Comparison of ENCODE assay signal across 42 cellular contexts in the genomic region with DNA sequence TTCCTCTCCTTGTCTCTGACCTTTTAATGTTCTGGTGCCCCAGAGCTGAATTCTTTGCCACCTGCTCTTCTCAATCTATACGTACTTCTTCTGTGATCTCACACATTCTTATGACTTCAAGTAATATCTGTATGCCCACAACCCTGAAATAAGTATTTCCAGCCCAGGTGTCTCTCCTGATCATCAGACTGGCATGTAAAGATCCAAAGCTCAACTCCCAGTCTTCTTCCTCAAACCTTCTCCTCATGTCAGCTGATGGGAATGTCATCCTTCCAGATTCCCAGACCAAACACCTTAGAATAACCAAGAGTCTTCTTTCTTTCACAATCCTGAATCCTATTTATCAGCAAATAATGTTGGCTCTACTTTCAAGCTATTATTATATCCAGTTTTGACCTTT. TPM values are rescaled to one million over a fixed set of nuclear protein-coding genes. Genes with fewer than 3 reads are reported as not detected.
"Had no signal": no experiment of that assay in that cellular context is flagged by ENCODE, and none has a peak within 500 bp of the region (broad histone marks: within the 10 kb centered on the region; RNA-seq: fewer than 3 reads in every experiment).

No MANE protein-coding gene starts in this region.

- H3K27me3 Mint-ChIP-seq: activated naive CD4-positive, alpha-beta T cell treated with anti-CD3 and anti-CD28 coated beads, Interleukin-2, amount 10 ng/mL, durations not matched to agents 7 days and 5 days; activated naive CD8-positive, alpha-beta T cell treated with anti-CD3 and anti-CD28 coated beads, Interleukin-2, amount 10 ng/mL, durations not matched to agents 7 days and 5 days; brain; central memory CD8-positive, alpha-beta T cell had no signal

- H3K4me1 Mint-ChIP-seq: activated naive CD4-positive, alpha-beta T cell treated with anti-CD3 and anti-CD28 coated beads, Interleukin-2, amount 10 ng/mL, durations not matched to agents 7 days and 5 days; activated naive CD4-positive, alpha-beta T cell treated with anti-CD3 and anti-CD28 coated beads, Interleukin-2, amount 50 U/mL, for 24 hours; activated naive CD8-positive, alpha-beta T cell treated with anti-CD3 and anti-CD28 coated beads for 36 hours; activated naive CD8-positive, alpha-beta T cell treated with anti-CD3 and anti-CD28 coated beads, Interleukin-2, amount 10 ng/mL, durations not matched to agents 7 days and 5 days; activated naive CD8-positive, alpha-beta T cell treated with anti-CD3 and anti-CD28 coated beads, Interleukin-2, amount 50 U/mL, for 24 hours; activated T-helper 17 cell treated with anti-CD3 and anti-CD28 coated beads, Interleukin-2, amount 50 U/mL, for 72 hours; brain; central memory CD8-positive, alpha-beta T cell had no signal

- H3K9me3 Mint-ChIP-seq: activated naive CD4-positive, alpha-beta T cell treated with anti-CD3 and anti-CD28 coated beads, Interleukin-2, amount 50 U/mL, for 24 hours; activated naive CD4-positive, alpha-beta T cell treated with anti-CD3 and anti-CD28 coated beads, Interleukin-2, amount 50 U/mL, for 72 hours; activated naive CD8-positive, alpha-beta T cell treated with anti-CD3 and anti-CD28 coated beads for 36 hours; activated naive CD8-positive, alpha-beta T cell treated with anti-CD3 and anti-CD28 coated beads, Interleukin-2, amount 10 ng/mL, durations not matched to agents 7 days and 5 days; activated naive CD8-positive, alpha-beta T cell treated with anti-CD3 and anti-CD28 coated beads, Interleukin-2, amount 50 U/mL, for 24 hours; activated T-cell treated with anti-CD3 and anti-CD28 coated beads, Interleukin-2, amount 50 U/mL, for 24 hours; activated T-cell treated with anti-CD3 and anti-CD28 coated beads, Interleukin-2, amount 50 U/mL, for 4 hours; activated T-cell treated with anti-CD3 and anti-CD28 coated beads, Interleukin-2, amount 50 U/mL, for 72 hours; activated T-helper 1 cell treated with anti-CD3 and anti-CD28 coated beads, Interleukin-12 subunit alpha, Interleukin-12 subunit beta, Interleukin-2, Interleukin-4 antibody, amounts not matched to agents 30 ng/mL and 10 ng/mL and 1 ng/mL, durations not matched to agents 14 hours and 24 hours and 36 hours; activated T-helper 17 cell treated with anti-CD3 and anti-CD28 coated beads, Interleukin-2, amount 50 U/mL, for 72 hours; activated T-helper 2 cell treated with anti-CD3 and anti-CD28 coated beads, Interferon-gamma antibody, Interleukin-2, Interleukin-4, amounts not matched to agents 10 μg/mL and 5 μg/mL and 100 μg/mL, durations not matched to agents 14 hours and 24 hours and 36 hours; brain; central memory CD8-positive, alpha-beta T cell had no signal

- H3K27me3 ChIP-seq: adrenal gland, ascending aorta, body of pancreas, brain microvascular endothelial cell, breast epithelium, cardiac muscle cell had no signal

- H3K27ac ChIP-seq: adrenal gland, ascending aorta, body of pancreas, brain microvascular endothelial cell, breast epithelium, cardiac muscle cell had no signal

- H3K4me3 ChIP-seq: adrenal gland, ascending aorta, body of pancreas, breast epithelium, cardiac muscle cell had no signal

- H3K36me3 Mint-ChIP-seq: activated naive CD4-positive, alpha-beta T cell treated with anti-CD3 and anti-CD28 coated beads, Interleukin-2, amount 10 ng/mL, durations not matched to agents 7 days and 5 days; activated naive CD4-positive, alpha-beta T cell treated with anti-CD3 and anti-CD28 coated beads, Interleukin-2, amount 50 U/mL, for 24 hours; activated naive CD4-positive, alpha-beta T cell treated with anti-CD3 and anti-CD28 coated beads, Interleukin-2, amount 50 U/mL, for 72 hours; activated naive CD8-positive, alpha-beta T cell; activated naive CD8-positive, alpha-beta T cell treated with anti-CD3 and anti-CD28 coated beads for 36 hours; activated naive CD8-positive, alpha-beta T cell treated with anti-CD3 and anti-CD28 coated beads, Interleukin-2, amount 10 ng/mL, durations not matched to agents 7 days and 5 days; brain had no signal

- ATAC-seq: activated naive CD4-positive, alpha-beta T cell treated with anti-CD3 and anti-CD28 coated beads, Interleukin-2, amount 50 U/mL, for 72 hours; activated naive CD8-positive, alpha-beta T cell treated with anti-CD3 and anti-CD28 coated beads, Interleukin-2, amount 50 U/mL, for 24 hours; activated T-cell treated with anti-CD3 and anti-CD28 coated beads, Interleukin-2, amount 50 U/mL, for 4 hours; activated T-cell treated with anti-CD3 and anti-CD28 coated beads, Interleukin-2, amount 50 U/mL, for 72 hours; activated T-helper 17 cell treated with anti-CD3 and anti-CD28 coated beads, Interleukin-2, amount 50 U/mL, for 72 hours; body of pancreas had no signal

- H3K9me3 ChIP-seq: adrenal gland, ascending aorta, body of pancreas, breast epithelium had no signal

- H3K27ac Mint-ChIP-seq: activated naive CD4-positive, alpha-beta T cell treated with anti-CD3 and anti-CD28 coated beads, Interleukin-2, amount 10 ng/mL, durations not matched to agents 7 days and 5 days; activated naive CD4-positive, alpha-beta T cell treated with anti-CD3 and anti-CD28 coated beads, Interleukin-2, amount 50 U/mL, for 24 hours; activated naive CD4-positive, alpha-beta T cell treated with anti-CD3 and anti-CD28 coated beads, Interleukin-2, amount 50 U/mL, for 72 hours; activated naive CD8-positive, alpha-beta T cell; activated naive CD8-positive, alpha-beta T cell treated with anti-CD3 and anti-CD28 coated beads for 36 hours; activated naive CD8-positive, alpha-beta T cell treated with anti-CD3 and anti-CD28 coated beads, Interleukin-2, amount 10 ng/mL, durations not matched to agents 7 days and 5 days; activated naive CD8-positive, alpha-beta T cell treated with anti-CD3 and anti-CD28 coated beads, Interleukin-2, amount 50 U/mL, for 24 hours; activated T-cell treated with anti-CD3 and anti-CD28 coated beads, Interleukin-2, amount 50 U/mL, for 24 hours; activated T-cell treated with anti-CD3 and anti-CD28 coated beads, Interleukin-2, amount 50 U/mL, for 72 hours; activated T-helper 1 cell treated with anti-CD3 and anti-CD28 coated beads, Interleukin-12 subunit alpha, Interleukin-12 subunit beta, Interleukin-2, Interleukin-4 antibody, amounts not matched to agents 30 ng/mL and 10 ng/mL and 1 ng/mL, durations not matched to agents 14 hours and 24 hours and 36 hours; activated T-helper 17 cell treated with anti-CD3 and anti-CD28 coated beads, Interleukin-2, amount 50 U/mL, for 72 hours; activated T-helper 2 cell treated with anti-CD3 and anti-CD28 coated beads, Interferon-gamma antibody, Interleukin-2, Interleukin-4, amounts not matched to agents 10 μg/mL and 5 μg/mL and 100 μg/mL, durations not matched to agents 14 hours and 24 hours and 36 hours; brain had no signal

- H3K4me1 ChIP-seq: adrenal gland, ascending aorta, body of pancreas, breast epithelium had no signal

- FAIRE-seq: astrocyte, bronchial epithelial cell had no signal

- H3K4me3 Mint-ChIP-seq: activated naive CD4-positive, alpha-beta T cell treated with anti-CD3 and anti-CD28 coated beads, Interleukin-2, amount 10 ng/mL, durations not matched to agents 7 days and 5 days; activated naive CD4-positive, alpha-beta T cell treated with anti-CD3 and anti-CD28 coated beads, Interleukin-2, amount 50 U/mL, for 24 hours; activated naive CD8-positive, alpha-beta T cell; activated naive CD8-positive, alpha-beta T cell treated with anti-CD3 and anti-CD28 coated beads for 36 hours; activated naive CD8-positive, alpha-beta T cell treated with anti-CD3 and anti-CD28 coated beads, Interleukin-2, amount 10 ng/mL, durations not matched to agents 7 days and 5 days; activated naive CD8-positive, alpha-beta T cell treated with anti-CD3 and anti-CD28 coated beads, Interleukin-2, amount 50 U/mL, for 24 hours; activated T-cell treated with anti-CD3 and anti-CD28 coated beads, Interleukin-2, amount 50 U/mL, for 24 hours; activated T-cell treated with anti-CD3 and anti-CD28 coated beads, Interleukin-2, amount 50 U/mL, for 4 hours; activated T-cell treated with anti-CD3 and anti-CD28 coated beads, Interleukin-2, amount 50 U/mL, for 72 hours; activated T-helper 1 cell treated with anti-CD3 and anti-CD28 coated beads, Interleukin-12 subunit alpha, Interleukin-12 subunit beta, Interleukin-2, Interleukin-4 antibody, amounts not matched to agents 30 ng/mL and 10 ng/mL and 1 ng/mL, durations not matched to agents 14 hours and 24 hours and 36 hours; activated T-helper 17 cell treated with anti-CD3 and anti-CD28 coated beads, Interleukin-2, amount 50 U/mL, for 72 hours; brain; central memory CD8-positive, alpha-beta T cell had no signal

- H3K36me3 ChIP-seq: adrenal gland, ascending aorta, brain microvascular endothelial cell, breast epithelium, cardiac muscle cell had no signal

- DNase-seq: activated effector memory CD4-positive, alpha-beta T cell treated with anti-CD3 and anti-CD28 coated beads, Interleukin-2, amount 50 U/mL, for 16 hours; activated effector memory CD4-positive, alpha-beta T cell treated with Interleukin-2 at 50 U/mL for 16 hours; activated gamma-delta T cell; activated gamma-delta T cell treated with Interleukin-2 at 50 U/mL for 16 hours; activated naive CD4-positive, alpha-beta T cell; activated naive CD4-positive, alpha-beta T cell treated with anti-CD3 and anti-CD28 coated beads, Interleukin-2, amount 10 ng/mL, durations not matched to agents 7 days and 5 days; activated naive CD4-positive, alpha-beta T cell treated with anti-CD3 and anti-CD28 coated beads, Interleukin-2, amount 50 U/mL, for 16 hours; activated naive CD4-positive, alpha-beta T cell treated with Interleukin-2 at 50 U/mL for 16 hours; activated naive CD8-positive, alpha-beta T cell treated with anti-CD3 and anti-CD28 coated beads for 36 hours; activated naive CD8-positive, alpha-beta T cell treated with anti-CD3 and anti-CD28 coated beads, Interleukin-2, amount 10 ng/mL, durations not matched to agents 7 days and 5 days; activated naive CD8-positive, alpha-beta T cell treated with anti-CD3 and anti-CD28 coated beads, Interleukin-2, amount 50 U/mL, for 24 hours; activated T-cell treated with anti-CD3 and anti-CD28 coated beads, Interleukin-2, amount 50 U/mL, for 1 hour; activated T-cell treated with anti-CD3 and anti-CD28 coated beads, Interleukin-2, amount 50 U/mL, for 24 hours; activated T-cell treated with anti-CD3 and anti-CD28 coated beads, Interleukin-2, amount 50 U/mL, for 4 hours; activated T-cell treated with anti-CD3 and anti-CD28 coated beads, Interleukin-2, amount 50 U/mL, for 48 hours; activated T-cell treated with anti-CD3 and anti-CD28 coated beads, Interleukin-2, amount 50 U/mL, for 72 hours; adrenal gland; amniotic stem cell; amygdala; anterior cingulate cortex; aorta; body of pancreas; brain microvascular endothelial cell; caudate nucleus; central memory CD4-positive, alpha-beta T cell; cerebellar nuclear complex had no signal

RNA-seq across cellular contexts. Expression of a gene that starts 9.3 kb away (rescaled TPM):
- total RNA-seq: activated naive CD4-positive, alpha-beta T cell treated with anti-CD3 and anti-CD28 coated beads, Interleukin-2, amount 50 U/mL, for 72 hours; activated naive CD8-positive, alpha-beta T cell treated with anti-CD3 and anti-CD28 coated beads for 36 hours; activated naive CD8-positive, alpha-beta T cell treated with anti-CD3 and anti-CD28 coated beads, Interleukin-2, amount 10 ng/mL, durations not matched to agents 7 days and 5 days; activated T-cell treated with anti-CD3 and anti-CD28 coated beads, Interleukin-2, amount 50 U/mL, for 4 hours; activated T-cell treated with anti-CD3 and anti-CD28 coated beads, Interleukin-2, amount 50 U/mL, for 72 hours; activated T-helper 1 cell treated with anti-CD3 and anti-CD28 coated beads, Interleukin-12 subunit alpha, Interleukin-12 subunit beta, Interleukin-2, Interleukin-4 antibody, amounts not matched to agents 30 ng/mL and 10 ng/mL and 1 ng/mL, durations not matched to agents 14 hours and 24 hours and 36 hours; activated T-helper 17 cell treated with anti-CD3 and anti-CD28 coated beads, Interleukin-2, amount 50 U/mL, for 72 hours; activated T-helper 2 cell treated with anti-CD3 and anti-CD28 coated beads, Interferon-gamma antibody, Interleukin-2, Interleukin-4, amounts not matched to agents 10 μg/mL and 5 μg/mL and 100 μg/mL, durations not matched to agents 14 hours and 24 hours and 36 hours; adrenal gland; aorta; ascending aorta; astrocyte; body of pancreas; breast epithelium; bronchial epithelial cell; cardiac muscle cell; chondrocyte had no signal
- polyA plus RNA-seq: adrenal gland, aorta, cardiac muscle cell had no signal

RNA-seq across cellular contexts. Expression of a gene that starts 22.7 kb away (rescaled TPM):
- total RNA-seq: activated naive CD4-positive, alpha-beta T cell treated with anti-CD3 and anti-CD28 coated beads, Interleukin-2, amount 50 U/mL, for 72 hours; activated naive CD8-positive, alpha-beta T cell treated with anti-CD3 and anti-CD28 coated beads for 36 hours; activated naive CD8-positive, alpha-beta T cell treated with anti-CD3 and anti-CD28 coated beads, Interleukin-2, amount 10 ng/mL, durations not matched to agents 7 days and 5 days; activated T-cell treated with anti-CD3 and anti-CD28 coated beads, Interleukin-2, amount 50 U/mL, for 4 hours; activated T-cell treated with anti-CD3 and anti-CD28 coated beads, Interleukin-2, amount 50 U/mL, for 72 hours; activated T-helper 1 cell treated with anti-CD3 and anti-CD28 coated beads, Interleukin-12 subunit alpha, Interleukin-12 subunit beta, Interleukin-2, Interleukin-4 antibody, amounts not matched to agents 30 ng/mL and 10 ng/mL and 1 ng/mL, durations not matched to agents 14 hours and 24 hours and 36 hours; activated T-helper 17 cell treated with anti-CD3 and anti-CD28 coated beads, Interleukin-2, amount 50 U/mL, for 72 hours; activated T-helper 2 cell treated with anti-CD3 and anti-CD28 coated beads, Interferon-gamma antibody, Interleukin-2, Interleukin-4, amounts not matched to agents 10 μg/mL and 5 μg/mL and 100 μg/mL, durations not matched to agents 14 hours and 24 hours and 36 hours; ascending aorta; astrocyte; bronchial epithelial cell; cardiac muscle cell; chondrocyte had no signal
- polyA plus RNA-seq: cardiac muscle cell had no signal

RNA-seq across cellular contexts. Expression of a gene that starts 25.6 kb away (rescaled TPM):
- total RNA-seq: activated naive CD4-positive, alpha-beta T cell treated with anti-CD3 and anti-CD28 coated beads, Interleukin-2, amount 50 U/mL, for 72 hours; activated naive CD8-positive, alpha-beta T cell treated with anti-CD3 and anti-CD28 coated beads for 36 hours; activated naive CD8-positive, alpha-beta T cell treated with anti-CD3 and anti-CD28 coated beads, Interleukin-2, amount 10 ng/mL, durations not matched to agents 7 days and 5 days; activated T-cell treated with anti-CD3 and anti-CD28 coated beads, Interleukin-2, amount 50 U/mL, for 4 hours; activated T-cell treated with anti-CD3 and anti-CD28 coated beads, Interleukin-2, amount 50 U/mL, for 72 hours; activated T-helper 1 cell treated with anti-CD3 and anti-CD28 coated beads, Interleukin-12 subunit alpha, Interleukin-12 subunit beta, Interleukin-2, Interleukin-4 antibody, amounts not matched to agents 30 ng/mL and 10 ng/mL and 1 ng/mL, durations not matched to agents 14 hours and 24 hours and 36 hours; activated T-helper 17 cell treated with anti-CD3 and anti-CD28 coated beads, Interleukin-2, amount 50 U/mL, for 72 hours; activated T-helper 2 cell treated with anti-CD3 and anti-CD28 coated beads, Interferon-gamma antibody, Interleukin-2, Interleukin-4, amounts not matched to agents 10 μg/mL and 5 μg/mL and 100 μg/mL, durations not matched to agents 14 hours and 24 hours and 36 hours; adrenal gland; aorta; ascending aorta; astrocyte; body of pancreas; breast epithelium; bronchial epithelial cell; cardiac muscle cell; cardiac septum; chondrocyte had no signal
- polyA plus RNA-seq: adipose tissue, adrenal gland, aorta, cardiac muscle cell had no signal

RNA-seq across cellular contexts. Expression of a gene that starts 48.8 kb away (rescaled TPM):
- total RNA-seq: activated naive CD4-positive, alpha-beta T cell treated with anti-CD3 and anti-CD28 coated beads, Interleukin-2, amount 50 U/mL, for 72 hours; activated naive CD8-positive, alpha-beta T cell treated with anti-CD3 and anti-CD28 coated beads for 36 hours; activated naive CD8-positive, alpha-beta T cell treated with anti-CD3 and anti-CD28 coated beads, Interleukin-2, amount 10 ng/mL, durations not matched to agents 7 days and 5 days; activated T-cell treated with anti-CD3 and anti-CD28 coated beads, Interleukin-2, amount 50 U/mL, for 4 hours; activated T-cell treated with anti-CD3 and anti-CD28 coated beads, Interleukin-2, amount 50 U/mL, for 72 hours; activated T-helper 1 cell treated with anti-CD3 and anti-CD28 coated beads, Interleukin-12 subunit alpha, Interleukin-12 subunit beta, Interleukin-2, Interleukin-4 antibody, amounts not matched to agents 30 ng/mL and 10 ng/mL and 1 ng/mL, durations not matched to agents 14 hours and 24 hours and 36 hours; activated T-helper 17 cell treated with anti-CD3 and anti-CD28 coated beads, Interleukin-2, amount 50 U/mL, for 72 hours; activated T-helper 2 cell treated with anti-CD3 and anti-CD28 coated beads, Interferon-gamma antibody, Interleukin-2, Interleukin-4, amounts not matched to agents 10 μg/mL and 5 μg/mL and 100 μg/mL, durations not matched to agents 14 hours and 24 hours and 36 hours; adrenal gland; aorta; ascending aorta; astrocyte; body of pancreas; breast epithelium; bronchial epithelial cell; cardiac muscle cell; cardiac septum; chondrocyte had no signal
- polyA plus RNA-seq: adipose tissue, adrenal gland, aorta, cardiac muscle cell had no signal
